In genomic region chr3:48426401-48426909, GRCh38 we compare ENCODE assay signal across 13 cellular contexts. TPM values are rescaled to one million over a fixed set of nuclear protein-coding genes. Genes with fewer than 3 reads are reported as not detected.
DNase-seq lines count a peak whose midpoint lies in the region; ATAC-seq and TF ChIP-seq lines count a peak whose summit lies in the region.
"Had no signal": no experiment of that assay in that cellular context is flagged by ENCODE, and none has a peak within 500 bp of the region (broad histone marks: within the 10 kb centered on the region; RNA-seq: fewer than 3 reads in every experiment).

No MANE protein-coding gene starts in this region.

- H3K27me3 ChIP-seq in gastroesophageal sphincter (no peaks in the 10 kb centered on the region), muscle layer of colon (ENCODE audit: control insufficient read depth in 1 of 2, insufficient read depth in 2 of 2, low read length in 2 of 2) (no peaks in the 10 kb centered on the region)

- H3K9ac ChIP-seq in muscle layer of colon (ENCODE audit: low read length) = peak overlapping the region; percentile 32

- H3K27ac ChIP-seq in angular gyrus (ENCODE audit: low read depth, low read length) = peak overlapping the region; percentile 95
- H3K27ac ChIP-seq in gastroesophageal sphincter = peak overlapping the region; percentile 88 to 99 (median 97)
- H3K27ac ChIP-seq in muscle layer of colon (ENCODE audit: low read depth, low read length) = peak overlapping the region; percentile 89
- peak overlapping the region; percentile 100 for H3K27ac ChIP-seq in temporal lobe (ENCODE audit: low read depth, low read length)
- H3K27ac ChIP-seq: SJSA1 had no signal

- no CpG with 5 or more reads among the region's 11 CpGs for WGBS in gastroesophageal sphincter (ENCODE audit: low coverage in 1 of 2), 2 donors

- H3K36me3 ChIP-seq in gastroesophageal sphincter (peaks cover 0 to 29% of the 10 kb centered on the region in 2 donors), muscle layer of colon (ENCODE audit: insufficient read depth, low read length) (peaks cover 18% of the 10 kb centered on the region)
- H3K36me3 ChIP-seq: SJSA1 had no signal

- ATAC-seq in gastroesophageal sphincter (peak; percentile 1), HG02970 (IDR thresholded peaks at IDR 0.05; ENCODE audit: low FRiP score, unreplicated experiment) (no peak), GM18861 (IDR thresholded peaks at IDR 0.05; ENCODE audit: unreplicated experiment) (no peak), GM18873 (IDR thresholded peaks at IDR 0.05; ENCODE audit: low FRiP score, unreplicated experiment) (no peak)

- H3K4me3 ChIP-seq in gastroesophageal sphincter (peak overlapping the region; percentile 74 to 97), muscle layer of colon (ENCODE audit: low read depth in 1 of 2, low read length in 2 of 2) (peak overlapping the region; percentile 9 to 63)
- H3K4me3 ChIP-seq: SJSA1 had no signal

- TF ChIP-seq POLR2A in gastroesophageal sphincter (IDR thresholded peaks at IDR 0.05) = no peak

- TF ChIP-seq EP300 in gastroesophageal sphincter (IDR thresholded peaks at IDR 0.05) = no peak

- no peaks in the 10 kb centered on the region for H3K9me3 ChIP-seq in gastroesophageal sphincter
- no peaks in the 10 kb centered on the region for H3K9me3 ChIP-seq in muscle layer of colon (ENCODE audit: low read length)
- H3K9me3 ChIP-seq: SJSA1 had no signal

- TF ChIP-seq CTCF in gastroesophageal sphincter (IDR thresholded peaks at IDR 0.05) = no peak

- no peak for DNase-seq in NCI-H524 treated with DMSO at 0.1 percent for 48 hours (lab: John Stamatoyannopoulos, UW)
- DNase-seq: activated CD4-positive, alpha-beta memory T cell treated with anti-CD3 and anti-CD28 coated beads for 36 hours; DMS153 had no signal

- H3K4me1 ChIP-seq in gastroesophageal sphincter = peaks cover 4 to 86% (median 44%) of the 10 kb centered on the region in 3 donors
- peaks cover 62% of the 10 kb centered on the region for H3K4me1 ChIP-seq in muscle layer of colon (ENCODE audit: insufficient read depth, low read length)

RNA-seq across cellular contexts. Expression of gene PLXNB1, which starts 3.4 kb away (rescaled TPM):
- total RNA-seq in gastroesophageal sphincter (100 to 1,000 TPM; 125 to 186 (median 147) TPM), temporal lobe (50.9 TPM)

RNA-seq across cellular contexts. Expression of gene CCDC51, which starts 13.5 kb away (rescaled TPM):
- total RNA-seq in gastroesophageal sphincter = 10 to 100 TPM; 10.2 to 32.6 (median 26.3) TPM
- 7.4 TPM for total RNA-seq in temporal lobe

RNA-seq across cellular contexts. Expression of gene TMA7, which starts 13.6 kb away (rescaled TPM):
- 100 to 1,000 TPM; 200 to 329 (median 260) TPM for total RNA-seq in gastroesophageal sphincter
- total RNA-seq in temporal lobe = 120 TPM

RNA-seq across cellular contexts. Expression of gene ATRIP, which starts 20.1 kb away (rescaled TPM):
- total RNA-seq in gastroesophageal sphincter (1 to 10 TPM; 3.0 to 6.8 (median 5.2) TPM), temporal lobe (4.7 TPM)

RNA-seq across cellular contexts. Expression of gene FBXW12, which starts 54.4 kb away (rescaled TPM):
- total RNA-seq in gastroesophageal sphincter (not detected), temporal lobe (1.5 TPM)
- total RNA-seq: activated CD4-positive, alpha-beta memory T cell treated with anti-CD3 and anti-CD28 coated beads for 36 hours; fibroblast of villous mesenchyme; HT1080; SJSA1 had no signal
